ENCODE assay signal across 27 cellular contexts in genomic region chr16:7493133-7493532, GRCh38.
"Had no signal": no experiment of that assay in that cellular context is flagged by ENCODE, and none has a peak within 500 bp of the region (broad histone marks: within the 10 kb centered on the region; RNA-seq: fewer than 3 reads in every experiment).

No MANE protein-coding gene starts in this region.

- H3K36me3 ChIP-seq: stomach, suprapubic skin, thoracic aorta, thyroid gland, tibial artery, tibial nerve, transverse colon, upper lobe of left lung, upper lobe of right lung, uterus, vagina had no signal

- H3K27ac ChIP-seq: stomach, suprapubic skin, testis, thoracic aorta, thyroid gland, tibial artery, tibial nerve, transverse colon, upper lobe of left lung, upper lobe of right lung, uterus, vagina had no signal

- DNase-seq: stimulated activated CD4-positive, alpha-beta T cell treated with anti-CD3 and anti-CD28 coated beads, Interleukin-2, amount 100 ng/mL, for 48 hours; stimulated activated CD4-positive, alpha-beta T cell treated with anti-CD3 and anti-CD28 coated beads, Interleukin-4, amount 100 ng/mL, for 1 hour; stimulated activated CD4-positive, alpha-beta T cell treated with anti-CD3 and anti-CD28 coated beads, Interleukin-4, amount 100 ng/mL, for 24 hours; stimulated activated CD4-positive, alpha-beta T cell treated with anti-CD3 and anti-CD28 coated beads, Interleukin-4, amount 100 ng/mL, for 4 hours; stimulated activated CD8-positive, alpha-beta memory T cell treated with anti-CD3 and anti-CD28 coated beads, Interleukin-4, amount 100 ng/mL, for 48 hours; stimulated activated naive B cell treated with anti-CD40 and anti-IgM and Interleukin-4, amounts not matched to agents 10 μg/mL and 1 μg/mL and 100 μg/mL, for 72 hours; stimulated activated naive CD4-positive, alpha-beta T cell; stimulated activated naive CD4-positive, alpha-beta T cell treated with Interleukin-2 at 50 U/mL for 16 hours; stimulated activated naive CD8-positive, alpha-beta T cell treated with anti-CD3 and anti-CD28 coated beads, Interleukin-15, amount 100 ng/mL, for 72 hours; stimulated activated naive CD8-positive, alpha-beta T cell treated with anti-CD3 and anti-CD28 coated beads, Interleukin-15, Interleukin-2, amounts not matched to agents 100 U/mL and 50 U/mL, for 24 hours; stomach; substantia nigra; testis; thyroid gland; tibial artery; transverse colon; trophoblast cell; upper lobe of left lung; upper lobe of right lung; uterus had no signal

- H3K9me3 ChIP-seq: stomach, suprapubic skin, testis, thoracic aorta, thyroid gland, tibial artery, transverse colon, upper lobe of left lung, upper lobe of right lung, uterus, vagina had no signal

- H3K4me3 ChIP-seq: stomach, suprapubic skin, testis, thoracic aorta, thyroid gland, tibial artery, tibial nerve, transverse colon, upper lobe of left lung, upper lobe of right lung, uterus, vagina had no signal

- FAIRE-seq: urothelium cell line had no signal

- H3K27me3 ChIP-seq: stomach, suprapubic skin, testis, thyroid gland, tibial artery, tibial nerve, transverse colon, upper lobe of left lung, upper lobe of right lung, uterus, vagina had no signal

- H3K4me1 ChIP-seq: stomach, suprapubic skin, testis, thyroid gland, tibial artery, tibial nerve, transverse colon, upper lobe of left lung, upper lobe of right lung, uterus, vagina had no signal

- ATAC-seq: stimulated activated effector memory CD8-positive, alpha-beta T cell treated with anti-CD3 and anti-CD28 coated beads, Interleukin-12 subunit alpha, Interleukin-12 subunit beta, amount 100 ng/mL, for 72 hours; stimulated activated memory B cell treated with anti-CD40 and anti-IgM and Interleukin-4, amounts not matched to agents 10 μg/mL and 1 μg/mL and 100 μg/mL, for 72 hours; stimulated activated naive B cell treated with anti-CD40 and anti-IgM and Interleukin-4, amounts not matched to agents 10 μg/mL and 1 μg/mL and 100 μg/mL, for 72 hours; stimulated activated naive CD8-positive, alpha-beta T cell treated with anti-CD3 and anti-CD28 coated beads, Interleukin-15, amount 100 ng/mL, for 72 hours; stimulated activated naive CD8-positive, alpha-beta T cell treated with anti-CD3 and anti-CD28 coated beads, Interleukin-15, Interleukin-2, amounts not matched to agents 100 U/mL and 50 U/mL, for 24 hours; upper lobe of right lung had no signal
